9 cellular contexts compared by ENCODE assay signal in genomic region chr15:85289677-85290365, GRCh38.
A peak's percentile ranks its signal among the peaks of the same experiment; 100 is the strongest.
DNase-seq lines count a peak whose midpoint lies in the region; ATAC-seq, FAIRE-seq and TF ChIP-seq lines count a peak whose summit lies in the region.
"Had no signal": no experiment of that assay in that cellular context is flagged by ENCODE, and none has a peak within 500 bp of the region (broad histone marks: within the 10 kb centered on the region; RNA-seq: fewer than 3 reads in every experiment).

No MANE protein-coding gene starts in this region.

- H3K9me3 ChIP-seq in adrenal gland (replicated peaks in 1 of 3) (no peaks in the 10 kb centered on the region), right atrium auricular region (no peaks in the 10 kb centered on the region)

- H3K36me3 ChIP-seq in adrenal gland (replicated peaks in 1 of 2) (no peaks in the 10 kb centered on the region), right atrium auricular region (no peaks in the 10 kb centered on the region)

- peaks cover 0 to 11% of the 10 kb centered on the region in 2 donors for H3K27me3 Mint-ChIP-seq in stimulated activated naive B cell treated with anti-CD40 and anti-IgM and Interleukin-4, amounts not matched to agents 10 μg/mL and 1 μg/mL and 100 μg/mL, for 72 hours

- peak; percentile 41 for FAIRE-seq in A204.1 (lab: Jason Lieb, UNC)

- H3K4me3 ChIP-seq in adrenal gland (no peak overlapping the region), right atrium auricular region (no peak overlapping the region)

- H3K27ac Mint-ChIP-seq in stimulated activated naive B cell treated with anti-CD40 and anti-IgM and Interleukin-4, amounts not matched to agents 10 μg/mL and 1 μg/mL and 100 μg/mL, for 72 hours = no peak overlapping the region
- H3K27ac Mint-ChIP-seq: dendritic cell treated with granulocyte-macrophage colony-stimulating factor and Interleukin-4, amounts not matched to agents 40 ng/mL and 50 ng/mL, for 4 days had no signal

- H3K9me3 Mint-ChIP-seq in stimulated activated naive B cell treated with anti-CD40 and anti-IgM and Interleukin-4, amounts not matched to agents 10 μg/mL and 1 μg/mL and 100 μg/mL, for 72 hours = no peaks in the 10 kb centered on the region
- H3K9me3 Mint-ChIP-seq: dendritic cell treated with granulocyte-macrophage colony-stimulating factor and Interleukin-4, amounts not matched to agents 40 ng/mL and 50 ng/mL, for 4 days had no signal

- H3K27me3 ChIP-seq in adrenal gland (peaks cover 5% of the 10 kb centered on the region), right atrium auricular region (no peaks in the 10 kb centered on the region)

- WGBS in adrenal gland, 4 donors = 13 to 17% (median 15%) methylated on average over 6 of the region's 6 CpGs

- H3K27ac ChIP-seq in adrenal gland (no peak overlapping the region), right atrium auricular region (no peak overlapping the region)

- no peak for TF ChIP-seq POLR2A in adrenal gland (IDR thresholded peaks at IDR 0.05)

- ATAC-seq in stimulated activated naive B cell treated with anti-CD40 and anti-IgM and Interleukin-4, amounts not matched to agents 10 μg/mL and 1 μg/mL and 100 μg/mL, for 72 hours (replicated peaks) = peak; percentile 41 to 67
- no peak for ATAC-seq in GM21360 (IDR thresholded peaks at IDR 0.05; ENCODE audit: unreplicated experiment)
- no peak for ATAC-seq in sciatic nerve

- in situ Hi-C loops in G401 (cut with HindIII; ENCODE audit: low sequenced_read_pairs) = no loop called here

- H3K4me3 Mint-ChIP-seq in stimulated activated naive B cell treated with anti-CD40 and anti-IgM and Interleukin-4, amounts not matched to agents 10 μg/mL and 1 μg/mL and 100 μg/mL, for 72 hours = no peak overlapping the region
- H3K4me3 Mint-ChIP-seq: dendritic cell treated with granulocyte-macrophage colony-stimulating factor and Interleukin-4, amounts not matched to agents 40 ng/mL and 50 ng/mL, for 4 days had no signal

- no peaks in the 10 kb centered on the region for H3K4me1 ChIP-seq in adrenal gland (replicated peaks in 1 of 2)
- H3K4me1 ChIP-seq in right atrium auricular region = no peaks in the 10 kb centered on the region

- DNase-seq in G401 (ENCODE audit: low spot score) (peak; percentile 58), NCI-H1417 (lab: John Stamatoyannopoulos, UW) (peak; percentile 0 to 79 (median 52)), adrenal gland (peak; percentile 58 to 87 (median 74)), right atrium auricular region (ENCODE audit: low spot score) (no peak), sciatic nerve (ENCODE audit: low spot score) (no peak)
- DNase-seq in stimulated activated naive B cell treated with anti-CD40 and anti-IgM and Interleukin-4, amounts not matched to agents 10 μg/mL and 1 μg/mL and 100 μg/mL, for 72 hours = no peak

- H3K4me1 Mint-ChIP-seq in stimulated activated naive B cell treated with anti-CD40 and anti-IgM and Interleukin-4, amounts not matched to agents 10 μg/mL and 1 μg/mL and 100 μg/mL, for 72 hours = peaks cover 0 to 6% of the 10 kb centered on the region in 2 donors

- H3K36me3 Mint-ChIP-seq in stimulated activated naive B cell treated with anti-CD40 and anti-IgM and Interleukin-4, amounts not matched to agents 10 μg/mL and 1 μg/mL and 100 μg/mL, for 72 hours = no peaks in the 10 kb centered on the region

- intact Hi-C loops in adrenal gland (cut with DNase I) = no loop called here
- intact Hi-C loops in sciatic nerve (cut with DNase I) = loop anchor here (10.0 kb wide), 1 partner anchor 205 kb away; no protein-coding TSS in a partner anchor

- TF ChIP-seq CTCF in adrenal gland (IDR thresholded peaks at IDR 0.05) = peak; percentile 27 to 79 (median 70)
- TF ChIP-seq CTCF in right atrium auricular region (IDR thresholded peaks at IDR 0.05) = peak; percentile 44 to 70

Comparison
In these comparisons a context has a peak if more than half of its experiments do, and no peak if none do; other contexts are left out.
1. DNase-seq: peak in G401 (single experiment), NCI-H1417 (3 of 3) and adrenal gland (7 of 7); none in right atrium auricular region (single experiment), stimulated activated naive B cell treated with anti-CD40 and anti-IgM and Interleukin-4, amounts not matched to agents 10 μg/mL and 1 μg/mL and 100 μg/mL, for 72 hours (single experiment) and sciatic nerve (single experiment).
2. ATAC-seq: peak in stimulated activated naive B cell treated with anti-CD40 and anti-IgM and Interleukin-4, amounts not matched to agents 10 μg/mL and 1 μg/mL and 100 μg/mL, for 72 hours (2 of 2); none in GM21360 (single experiment) and sciatic nerve (single experiment).